In the genomic region with DNA sequence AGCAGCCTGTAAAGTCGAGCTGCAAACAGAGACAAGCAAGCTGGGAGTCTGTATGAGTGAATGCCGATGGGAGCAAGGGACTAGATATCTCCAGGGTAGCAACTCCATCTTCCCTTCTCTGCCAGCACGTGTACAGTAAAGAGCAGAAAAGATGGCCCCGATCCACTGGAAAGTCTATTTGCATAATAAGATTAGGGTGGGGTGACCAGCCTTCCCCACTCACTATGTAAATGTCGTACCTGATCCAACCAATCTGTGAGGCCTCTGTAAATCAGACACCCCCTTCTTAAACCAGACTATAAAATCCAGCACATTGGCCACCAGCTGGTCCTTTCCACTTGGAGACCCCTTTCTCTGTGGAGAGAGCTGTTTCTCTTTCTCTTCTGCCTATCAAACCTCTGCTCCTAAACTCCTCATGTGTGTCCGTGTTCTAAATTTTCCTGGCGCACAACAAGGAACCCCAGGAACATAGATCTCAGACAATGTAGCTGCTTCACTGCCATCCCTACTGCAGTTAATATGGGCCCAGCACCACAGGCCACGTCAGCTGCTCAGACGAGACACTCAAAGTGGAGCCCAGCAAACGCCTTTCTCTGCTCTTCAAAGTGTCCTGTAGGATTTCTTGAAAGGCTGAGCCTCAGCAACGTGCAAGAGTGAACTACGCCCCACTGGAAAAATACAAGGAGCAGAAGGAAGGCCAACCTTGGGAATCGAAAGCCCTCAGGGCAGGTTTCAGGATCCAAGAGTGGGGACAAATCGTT, we compare ENCODE assay signal across 18 cellular contexts. TPM values are rescaled to one million over a fixed set of nuclear protein-coding genes. Genes with fewer than 3 reads are reported as not detected.
DNase-seq lines count a peak whose midpoint lies in the region; ATAC-seq, FAIRE-seq and TF ChIP-seq lines count a peak whose summit lies in the region.
"Had no signal": no experiment of that assay in that cellular context is flagged by ENCODE, and none has a peak within 500 bp of the region (broad histone marks: within the 10 kb centered on the region; RNA-seq: fewer than 3 reads in every experiment).

No MANE protein-coding gene starts in this region.

- no peaks in the 10 kb centered on the region for H4K20me1 ChIP-seq in Karpas-422 (ENCODE audit: insufficient read depth, low read depth, low read length)
- no peaks in the 10 kb centered on the region for H4K20me1 ChIP-seq in K562 (replicated peaks; ENCODE audit: control insufficient read depth, insufficient read depth, low read length)

- in situ Hi-C loops in K562 (cut with MboI), result no loop called here

- intact Hi-C loops in K562 (cut with micrococcal nuclease), result no loop called here

- H3K27me3 ChIP-seq in Karpas-422 (ENCODE audit: low read length) (no peaks in the 10 kb centered on the region), K562 (ENCODE audit: control insufficient read depth in 2 of 2, insufficient read depth in 2 of 2, low read length in 2 of 2) (peaks cover 7 to 43% of the 10 kb centered on the region in 2 experiments)

- POLR2A ChIA-PET in K562 (lab: Yijun Ruan, JAX), result no interaction called here

- H3K4me1 ChIP-seq in Karpas-422 (ENCODE audit: low read length) (peaks cover 13% of the 10 kb centered on the region), K562 (replicated peaks in 1 of 2; ENCODE audit: control insufficient read depth in 2 of 2, insufficient read depth in 2 of 2, low read length in 2 of 2) (no peaks in the 10 kb centered on the region)

- no peaks in the 10 kb centered on the region for H3K9me3 ChIP-seq in Karpas-422 (ENCODE audit: low read length)
- H3K9me3 ChIP-seq in K562 (replicated peaks; ENCODE audit: control insufficient read depth, insufficient read depth, low read depth, low read length), result no peaks in the 10 kb centered on the region

- ATAC-seq in K562, result peak; percentile 44; the same call in 1 of the 3 replicates
- ATAC-seq: PC-3, T-helper 17 cell had no signal

- H3K4me2 ChIP-seq in Karpas-422 (ENCODE audit: low read depth, low read length, poor library complexity, severe bottlenecking) (peak overlapping the region; percentile 24), K562 (ENCODE audit: insufficient read depth, low read length) (no peak overlapping the region)

- H3K9me2 ChIP-seq in Karpas-422 (replicated peaks; ENCODE audit: insufficient read depth, low read length), result no peaks in the 10 kb centered on the region

- 8% methylated on average over 11 of the region's 14 CpGs for WGBS in K562 (ENCODE audit: insufficient coverage, low coverage, missing lambda C conversion rate)

- no peak for TF ChIP-seq EP300 in K562 (IDR thresholded peaks at IDR 0.05; ENCODE audit: low read length)

- peak overlapping the region; percentile 75 for H2AFZ ChIP-seq in Karpas-422 (ENCODE audit: low read length)
- H2AFZ ChIP-seq in K562 (ENCODE audit: low read depth, low read length), result 0 out of 2 replicates have a peak overlapping the region, but pooled peaks have one; percentile 44

- FAIRE-seq in K562 (lab: Jason Lieb, UNC) (no peak), RCC 7860 (lab: Jason Lieb, UNC) (no peak)

- H3K36me3 ChIP-seq in Karpas-422 (ENCODE audit: insufficient read depth, low read length) (no peaks in the 10 kb centered on the region), K562 (ENCODE audit: control insufficient read depth, insufficient read depth, low read length) (no peaks in the 10 kb centered on the region)

- CTCF ChIA-PET in K562 (lab: Yijun Ruan, JAX; ENCODE audit: low intra/inter-chr PET ratio), result no interaction called here

- TF ChIP-seq CTCF in K562 (IDR thresholded peaks at IDR 0.05 in 2 of 3, conservative IDR thresholded peaks at IDR 0.05 in 1 of 3; ENCODE audit: insufficient read depth in 2 of 3, low read depth in 1 of 3, low read length in 3 of 3), result no peak

- TF ChIP-seq RAD21 in K562 (CRISPR knock-in tag; conservative IDR thresholded peaks at IDR 0.05 in 1 of 2, IDR thresholded peaks at IDR 0.05 in 1 of 2), result no peak

- 0 out of 2 replicates have a peak overlapping the region, but pooled peaks have one; percentile 16 for H3K9ac ChIP-seq in Karpas-422 (ENCODE audit: low read length)
- H3K9ac ChIP-seq in K562 (ENCODE audit: insufficient read depth in 1 of 2, low read depth in 2 of 2, low read length in 2 of 2), result no peak overlapping the region

- no peak overlapping the region for H3K4me3 ChIP-seq in Karpas-422 (ENCODE audit: low read length)
- no peak overlapping the region for H3K4me3 ChIP-seq in K562

- H3K79me2 ChIP-seq in Karpas-422 (ENCODE audit: low read length), result no peaks in the 10 kb centered on the region
- no peaks in the 10 kb centered on the region for H3K79me2 ChIP-seq in K562 (ENCODE audit: control insufficient read depth, insufficient read depth, low read length)

- H3K27ac ChIP-seq in Karpas-422 (ENCODE audit: low read length) (no peak overlapping the region), K562 (ENCODE audit: extremely low read depth, low read depth, low read length) (no peak overlapping the region)

- no peak for TF ChIP-seq POLR2A in K562 (conservative IDR thresholded peaks at IDR 0.05)

- no TSS peak for BruUV-seq in K562 (replicated peaks; lab: Mats Ljungman, UMichigan)

- H3K9me1 ChIP-seq in K562 (ENCODE audit: control insufficient read depth, insufficient read depth, low read length), result no peaks in the 10 kb centered on the region

- DNase-seq in Karpas-422, result peak; percentile 75
- peak; percentile 30 for DNase-seq in NCI-H526 treated with DMSO at 0.1 percent for 48 hours (lab: John Stamatoyannopoulos, UW)
- peak in 1 of 4 experiments; percentile 5 for DNase-seq in K562 (ENCODE audit: extremely low read depth in 1 of 4, low spot score in 3 of 4)
- no peak for DNase-seq in stimulated activated CD4-positive, alpha-beta T cell treated with anti-CD3 and anti-CD28 coated beads, Interleukin-12 subunit alpha, Interleukin-12 subunit beta, amount 100 ng/mL, for 4 hours
- DNase-seq in NCI-H226, result no peak
- no peak for DNase-seq in RCC 7860 (ENCODE audit: low spot score)
- DNase-seq in T1000 (lab: John Stamatoyannopoulos, UW), result no peak
- DNase-seq: ACHN, COR-L47, DMS153, GF-D8, HCEC 1CT, NCI-H1105, NCI-H2081 treated with DMSO at 0.1 percent for 48 hours, NCI-H345, NCI-H748 treated with DMSO at 0.1 percent for 48 hours, PC-3, T-helper 17 cell had no signal

TF ChIP-seq in K562, 482 proteins besides CTCF, POLR2A, EP300 and RAD21:
- TF ChIP-seq CBX2 (IDR thresholded peaks at IDR 0.05; ENCODE audit: insufficient read depth, low read length, poor library complexity, severe bottlenecking) (no peak), KDM5B (IDR thresholded peaks at IDR 0.05; ENCODE audit: insufficient replicate concordance, low read depth, low read length) (no peak), HIVEP1 (CRISPR knock-in tag; IDR thresholded peaks at IDR 0.05) (no peak), ZNF143 (CRISPR knock-in tag; IDR thresholded peaks at IDR 0.05) (no peak), POLR2AphosphoS5 (IDR thresholded peaks at IDR 0.05; ENCODE audit: control insufficient read depth, insufficient read depth, low read depth, low read length) (no peak), POLR2G (IDR thresholded peaks at IDR 0.05; ENCODE audit: low read depth, low read length) (no peak), ZNF224 (CRISPR knock-in tag; IDR thresholded peaks at IDR 0.05) (no peak), CC2D1A (IDR thresholded peaks at IDR 0.05) (no peak)

RNA-seq across cellular contexts. Expression of a gene that starts 26.1 kb away (rescaled TPM):
- not detected in 2 replicates for total RNA-seq in Karpas-422 (2014; rRNA removed; shearing (Covaris generic); ENCODE audit: low replicate concordance)
- 0.21 TPM in 1 of 2 replicates, not detected in the other for total RNA-seq in K562 (2011; cell fraction: chromatin; rRNA removed; ENCODE audit: low replicate concordance)
- 0.33 and 0.39 TPM in 2 replicates for total RNA-seq in K562 (2011; cell fraction: nucleolus; rRNA removed)
- not detected in 2 replicates for total RNA-seq in K562 (2011; cell fraction: nucleoplasm; rRNA removed)
- total RNA-seq in K562 (2014; rRNA removed), result 0.05 and 0.08 TPM in 2 replicates
- total RNA-seq in K562 (2014; rRNA removed; fragmentation: Illumina TruSeq; extraction: Trizol), result 0.15 and 0.16 TPM in 2 replicates
- 0.04 TPM in 2 replicates for total RNA-seq in K562 (2015; rRNA removed; fragmentation: Illumina TruSeq; extraction: Trizol)
- total RNA-seq in K562 (2021), result 0.07 and 0.16 TPM in 2 replicates
- polyA plus RNA-seq in K562 (2011; rRNA removed), result 0.15 and 1.2 TPM in 2 replicates
- polyA plus RNA-seq in K562 (2011; cell fraction: cytosol; rRNA removed), result 0.24 and 1.4 TPM in 2 replicates
- 0.35 TPM in 1 of 2 replicates, not detected in the other for polyA plus RNA-seq in K562 (2011; cell fraction: nucleus; rRNA removed)
- polyA plus RNA-seq in K562 (2012), result 0.13 and 0.83 TPM in 2 replicates
- polyA plus RNA-seq in K562 (2014; fragmentation: Illumina TruSeq; extraction: Trizol), result 0.10 and 0.15 TPM in 2 replicates
- not detected for polyA plus RNA-seq in K562 (2014; fragmentation: Nextera tagmentation; extraction: Ambion mirVana)
- polyA plus RNA-seq in K562 (2014; rRNA removed), result 0.16 and 0.32 TPM in 2 replicates
- polyA minus RNA-seq in K562 (2011; rRNA and poly(A)+ RNA removed), result 0.21 and 4.0 TPM in 2 replicates
- not detected in 2 replicates for polyA minus RNA-seq in K562 (2011; cell fraction: cytosol; rRNA and poly(A)+ RNA removed)
- 0.33 TPM in 1 of 2 replicates, not detected in the other for polyA minus RNA-seq in K562 (2011; cell fraction: nucleus; rRNA and poly(A)+ RNA removed)
- total RNA-seq: PC-3, T-helper 17 cell had no signal

Comparison
In these comparisons a context has a peak if more than half of its experiments do, and no peak if none do; other contexts are left out.
1. DNase-seq: peak in Karpas-422 (single experiment) and NCI-H526 treated with DMSO at 0.1 percent for 48 hours (single experiment); none in stimulated activated CD4-positive, alpha-beta T cell treated with anti-CD3 and anti-CD28 coated beads, Interleukin-12 subunit alpha, Interleukin-12 subunit beta, amount 100 ng/mL, for 4 hours (single experiment), NCI-H226 (single experiment), RCC 7860 (single experiment) and T1000 (single experiment).